14 cellular contexts compared by ENCODE assay signal in genomic region chr22:45604239-45604711, GRCh38.
A peak's percentile ranks its signal among the peaks of the same experiment; 100 is the strongest.
DNase-seq lines count a peak whose midpoint lies in the region; ATAC-seq, FAIRE-seq and TF ChIP-seq lines count a peak whose summit lies in the region.
"Had no signal": no experiment of that assay in that cellular context is flagged by ENCODE, and none has a peak within 500 bp of the region (broad histone marks: within the 10 kb centered on the region; RNA-seq: fewer than 3 reads in every experiment).

No MANE protein-coding gene starts in this region.

- no peaks in the 10 kb centered on the region for H3K36me3 Mint-ChIP-seq in CD8-positive, alpha-beta T cell

- H3K27me3 Mint-ChIP-seq in CD8-positive, alpha-beta T cell (ENCODE audit: low read depth): peaks cover 2% of the 10 kb centered on the region

- H3K4me3 Mint-ChIP-seq in CD8-positive, alpha-beta T cell: no peak overlapping the region
- H3K4me3 Mint-ChIP-seq: activated T-cell treated with anti-CD3 and anti-CD28 coated beads, Interleukin-2, amount 50 U/mL, for 24 hours had no signal

- ATAC-seq in CD8-positive, alpha-beta T cell: no peak

- H3K4me3 ChIP-seq in epithelial cell of esophagus (ENCODE audit: low read length) (no peak overlapping the region), skeletal muscle cell (ENCODE audit: low read depth, low read length) (no peak overlapping the region)
- H3K4me3 ChIP-seq in CD8-positive, alpha-beta T cell (ENCODE audit: low read depth, low read length): no peak overlapping the region
- H3K4me3 ChIP-seq: skin epidermis, thoracic aorta had no signal

- FAIRE-seq in RCC 7860 (lab: Jason Lieb, UNC): peak; percentile 73

- TF ChIP-seq CTCF in epithelial cell of esophagus (IDR thresholded peaks at IDR 0.05; ENCODE audit: insufficient read depth, low read depth, low read length, missing control alignments): no peak
- TF ChIP-seq CTCF in CD8-positive, alpha-beta T cell (IDR thresholded peaks at IDR 0.05): no peak
- TF ChIP-seq CTCF in GM10266 (IDR thresholded peaks at IDR 0.05; ENCODE audit: control insufficient read depth, insufficient read depth, low read depth, missing control alignments): no peak

- POLR2A ChIA-PET in CD8-positive, alpha-beta T cell (lab: Charles Lee): no interaction called here

- H3K27ac Mint-ChIP-seq in CD8-positive, alpha-beta T cell: no peak overlapping the region
- H3K27ac Mint-ChIP-seq: activated T-cell treated with anti-CD3 and anti-CD28 coated beads, Interleukin-2, amount 50 U/mL, for 24 hours had no signal

- no peaks in the 10 kb centered on the region for H3K9me3 ChIP-seq in CD8-positive, alpha-beta T cell (ENCODE audit: low read length)
- H3K9me3 ChIP-seq: thoracic aorta had no signal

- CTCF ChIA-PET in CD8-positive, alpha-beta T cell (lab: Charles Lee): no interaction called here

- no peaks in the 10 kb centered on the region for H3K27me3 ChIP-seq in CD8-positive, alpha-beta T cell (ENCODE audit: insufficient read depth, low read length)

- no peaks in the 10 kb centered on the region for H3K9me3 Mint-ChIP-seq in CD8-positive, alpha-beta T cell
- H3K9me3 Mint-ChIP-seq: activated T-cell treated with anti-CD3 and anti-CD28 coated beads, Interleukin-2, amount 50 U/mL, for 24 hours had no signal

- peak; percentile 63 for DNase-seq in GM04504 (ENCODE audit: low read depth)
- DNase-seq in RCC 7860 (ENCODE audit: low spot score): peak; percentile 78
- peak; percentile 74 for DNase-seq in epithelial cell of esophagus (ENCODE audit: low read depth)
- peak; percentile 29 for DNase-seq in skeletal muscle cell (ENCODE audit: low read depth)
- DNase-seq in CD8-positive, alpha-beta T cell: no peak
- no peak for DNase-seq in DMS153 (lab: John Stamatoyannopoulos, UW)
- DNase-seq in GM10266 (ENCODE audit: extremely low spot score): no peak
- DNase-seq: activated CD4-positive, CD25-positive, alpha-beta regulatory T cell treated with anti-CD3 and anti-CD28 coated beads, Interleukin-2, amount 50 U/mL, for 72 hours; activated T-cell treated with anti-CD3 and anti-CD28 coated beads, Interleukin-2, amount 50 U/mL, for 24 hours; DND-41; MM.1S; SHP77 had no signal

- H3K4me1 ChIP-seq in CD8-positive, alpha-beta T cell (ENCODE audit: insufficient read depth, low read length): peaks cover 9% of the 10 kb centered on the region

- intact Hi-C loops in CD8-positive, alpha-beta T cell (cut with DNase I, micrococcal nuclease): no loop called here

- H3K36me3 ChIP-seq in CD8-positive, alpha-beta T cell (ENCODE audit: insufficient read depth, low read length): no peaks in the 10 kb centered on the region

- peaks cover 10% of the 10 kb centered on the region for H3K4me1 Mint-ChIP-seq in CD8-positive, alpha-beta T cell (ENCODE audit: low read depth)

- H3K27ac ChIP-seq in CD8-positive, alpha-beta T cell (ENCODE audit: low read depth, low read length): no peak overlapping the region
- H3K27ac ChIP-seq: thoracic aorta had no signal

Comparison
In these comparisons a context has a peak if more than half of its experiments do, and no peak if none do; other contexts are left out.
1. DNase-seq: peak in GM04504 (single experiment), RCC 7860 (single experiment), epithelial cell of esophagus (single experiment) and skeletal muscle cell (single experiment); none in CD8-positive, alpha-beta T cell (0 of 7), DMS153 (single experiment) and GM10266 (single experiment).